8 cellular contexts compared by ENCODE assay signal in the genomic region with DNA sequence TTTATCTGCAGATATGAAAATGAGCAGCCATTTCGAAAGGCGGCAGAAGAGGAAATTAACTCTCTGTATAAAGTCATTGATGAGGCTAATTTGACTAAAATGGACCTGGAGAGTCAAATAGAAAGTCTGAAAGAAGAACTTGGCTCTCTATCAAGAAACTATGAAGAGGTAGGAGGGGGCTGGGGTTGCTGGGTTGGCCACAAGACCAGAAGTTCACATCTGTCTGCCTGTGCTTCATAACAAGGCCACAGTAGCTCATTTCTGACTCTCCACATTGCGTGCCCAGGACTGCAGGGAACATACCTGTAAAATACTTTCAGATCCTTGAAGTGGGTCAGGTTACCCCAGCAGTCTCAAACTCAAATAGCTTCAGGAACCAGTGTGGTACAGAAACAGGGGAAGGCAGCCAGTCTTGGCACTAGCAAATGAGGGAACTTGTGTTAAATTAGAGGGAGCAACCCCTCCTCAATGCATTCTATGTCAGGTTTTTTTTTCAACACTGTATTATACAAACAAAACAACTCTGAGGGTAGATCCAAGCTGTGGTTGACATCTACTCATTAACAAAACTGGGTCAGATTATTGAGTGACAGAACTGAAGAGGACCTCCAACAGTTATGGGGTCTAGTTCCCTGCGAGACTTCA. TPM values are rescaled to one million over a fixed set of nuclear protein-coding genes. Genes with fewer than 3 reads are reported as not detected.
DNase-seq lines count a peak whose midpoint lies in the region; ATAC-seq and TF ChIP-seq lines count a peak whose summit lies in the region.

No MANE protein-coding gene starts in this region.

- no peak for TF ChIP-seq CTCF in brain microvascular endothelial cell (IDR thresholded peaks at IDR 0.05; ENCODE audit: low read depth, low read length, missing control alignments)

- no peaks in the 10 kb centered on the region for H3K27me3 Mint-ChIP-seq in activated CD8-positive, alpha-beta T cell treated with anti-CD3 and anti-CD28 coated beads, Interleukin-2, amount 10 ng/mL, durations not matched to agents 7 days and 5 days (ENCODE audit: low read depth)

- H3K4me3 Mint-ChIP-seq in activated CD8-positive, alpha-beta T cell treated with anti-CD3 and anti-CD28 coated beads, Interleukin-2, amount 10 ng/mL, durations not matched to agents 7 days and 5 days: no peak overlapping the region

- POLR2A ChIA-PET in activated CD8-positive, alpha-beta T cell treated with anti-CD3 and anti-CD28 coated beads, Interleukin-2, amount 10 ng/mL, durations not matched to agents 7 days and 5 days (lab: Charles Lee): interaction anchor here (0.7 to 2.3 kb wide), 7 partner anchors 9 to 213 kb away, joined by 3 to 7 read pairs (median 4); partner anchors contain the start of genes CDV3 and TOPBP1

- H3K4me1 Mint-ChIP-seq in activated CD8-positive, alpha-beta T cell treated with anti-CD3 and anti-CD28 coated beads, Interleukin-2, amount 10 ng/mL, durations not matched to agents 7 days and 5 days (ENCODE audit: low read depth): peaks cover 21% of the 10 kb centered on the region

- peak; percentile 90 for ATAC-seq in GM19328 (IDR thresholded peaks at IDR 0.05; ENCODE audit: unreplicated experiment)
- ATAC-seq in HG03342 (IDR thresholded peaks at IDR 0.05; ENCODE audit: unreplicated experiment): peak; percentile 86
- ATAC-seq in activated CD8-positive, alpha-beta T cell treated with anti-CD3 and anti-CD28 coated beads, Interleukin-2, amount 10 ng/mL, durations not matched to agents 7 days and 5 days: peak; percentile 75

- peak overlapping the region; percentile 75 for H3K27ac Mint-ChIP-seq in activated CD8-positive, alpha-beta T cell treated with anti-CD3 and anti-CD28 coated beads, Interleukin-2, amount 10 ng/mL, durations not matched to agents 7 days and 5 days

- H3K4me3 ChIP-seq in brain microvascular endothelial cell (ENCODE audit: low read depth, low read length): no peak overlapping the region

- H3K36me3 ChIP-seq in brain microvascular endothelial cell (replicated peaks): no peaks in the 10 kb centered on the region

- H3K27ac ChIP-seq in brain microvascular endothelial cell: no peak overlapping the region

- CTCF ChIA-PET in activated CD8-positive, alpha-beta T cell treated with anti-CD3 and anti-CD28 coated beads, Interleukin-2, amount 10 ng/mL, durations not matched to agents 7 days and 5 days (lab: Charles Lee): interaction anchor here (0.7 to 3.5 kb wide), 12 partner anchors 8 to 215 kb away, joined by 3 to 12 read pairs (median 4); partner anchors contain the start of gene CDV3

- no peaks in the 10 kb centered on the region for H3K27me3 ChIP-seq in brain microvascular endothelial cell (replicated peaks)

- H3K36me3 Mint-ChIP-seq in activated CD8-positive, alpha-beta T cell treated with anti-CD3 and anti-CD28 coated beads, Interleukin-2, amount 10 ng/mL, durations not matched to agents 7 days and 5 days (ENCODE audit: low read depth): no peaks in the 10 kb centered on the region

- no peaks in the 10 kb centered on the region for H3K9me3 Mint-ChIP-seq in activated CD8-positive, alpha-beta T cell treated with anti-CD3 and anti-CD28 coated beads, Interleukin-2, amount 10 ng/mL, durations not matched to agents 7 days and 5 days (ENCODE audit: insufficient read depth)

- in situ Hi-C loops in brain microvascular endothelial cell (cut with HindIII; ENCODE audit: low pct_ligation_motif_present, low sequenced_read_pairs): no loop called here

- peak; percentile 37 for DNase-seq in Ammon's horn (ENCODE audit: low spot score)
- DNase-seq in activated CD8-positive, alpha-beta T cell treated with anti-CD3 and anti-CD28 coated beads, Interleukin-2, amount 10 ng/mL, durations not matched to agents 7 days and 5 days: peak; percentile 44
- peak; percentile 36 to 50 for DNase-seq in stimulated activated CD4-positive, alpha-beta T cell treated with anti-CD3 and anti-CD28 coated beads, Interleukin-2, amount 100 ng/mL, for 48 hours
- no peak for DNase-seq in brain microvascular endothelial cell
- DNase-seq in NCI-H774 (lab: John Stamatoyannopoulos, UW): no peak
- DNase-seq in NCI-H187 (lab: John Stamatoyannopoulos, UW): no peak

RNA-seq across cellular contexts. Expression of gene BFSP2, which starts 48.7 kb away (rescaled TPM):
- total RNA-seq in activated CD8-positive, alpha-beta T cell treated with anti-CD3 and anti-CD28 coated beads, Interleukin-2, amount 10 ng/mL, durations not matched to agents 7 days and 5 days: under 1 TPM; 0.42 to 0.45 TPM

Comparison
In these comparisons a context has a peak if more than half of its experiments do, and no peak if none do; other contexts are left out.
1. DNase-seq: peak in Ammon's horn (single experiment), activated CD8-positive, alpha-beta T cell treated with anti-CD3 and anti-CD28 coated beads, Interleukin-2, amount 10 ng/mL, durations not matched to agents 7 days and 5 days (single experiment) and stimulated activated CD4-positive, alpha-beta T cell treated with anti-CD3 and anti-CD28 coated beads, Interleukin-2, amount 100 ng/mL, for 48 hours (2 of 2); none in brain microvascular endothelial cell (single experiment), NCI-H774 (single experiment) and NCI-H187 (0 of 2).
2. Peak in every context shown above with its lines, with median percentiles within 50 percentile points of each other: ATAC-seq.